Comparison of ENCODE assay signal across 9 cellular contexts in genomic region chr16:71467810-71468209, GRCh38. TPM values are rescaled to one million over a fixed set of nuclear protein-coding genes. Genes with fewer than 3 reads are reported as not detected.
DNase-seq lines count a peak whose midpoint lies in the region; ATAC-seq, FAIRE-seq and TF ChIP-seq lines count a peak whose summit lies in the region.
"Had no signal": no experiment of that assay in that cellular context is flagged by ENCODE, and none has a peak within 500 bp of the region (broad histone marks: within the 10 kb centered on the region; RNA-seq: fewer than 3 reads in every experiment).

No MANE protein-coding gene starts in this region.

- no peak overlapping the region for H3K4me2 ChIP-seq in MM.1S (ENCODE audit: low read depth, low read length)
- H3K4me2 ChIP-seq in HepG2 (ENCODE audit: low read depth, low read length): no peak overlapping the region

- DNase-seq in CD4-positive, alpha-beta T cell: peak; percentile 21 to 55 (median 40)
- peak; percentile 63 for DNase-seq in MM.1S
- DNase-seq in activated effector memory CD4-positive, alpha-beta T cell treated with Interleukin-2 at 50 U/mL for 16 hours: peak; percentile 7
- peak; percentile 37 for DNase-seq in HepG2 (ENCODE audit: low spot score)
- DNase-seq in Peyer's patch: no peak
- no peak for DNase-seq in NCI-H1417 treated with DMSO at 0.1 percent for 48 hours (lab: John Stamatoyannopoulos, UW)

- no TSS peak for BruUV-seq in HepG2 (replicated peaks; lab: Mats Ljungman, UMichigan)

- no peaks in the 10 kb centered on the region for H3K9me3 Mint-ChIP-seq in CD4-positive, alpha-beta T cell

- peaks cover 13% of the 10 kb centered on the region for H3K36me3 Mint-ChIP-seq in CD4-positive, alpha-beta T cell (ENCODE audit: low read depth)

- WGBS in HepG2 (ENCODE audit: low lambda C conversion rate): 59% methylated on average over 9 of the region's 9 CpGs

- H3K9ac ChIP-seq in MM.1S (ENCODE audit: low read length) (no peak overlapping the region), HepG2 (ENCODE audit: insufficient read depth, low read depth, low read length) (no peak overlapping the region)

- TF ChIP-seq POLR2A in HepG2 (IDR thresholded peaks at IDR 0.05; ENCODE audit: insufficient read depth in 1 of 2, low read depth in 2 of 2, low read length in 2 of 2) (no peak), Peyer's patch (IDR thresholded peaks at IDR 0.05) (no peak)

- no peak overlapping the region for H3K27ac Mint-ChIP-seq in CD4-positive, alpha-beta T cell

- no peaks in the 10 kb centered on the region for H3K27me3 ChIP-seq in CD4-positive, alpha-beta T cell (ENCODE audit: control insufficient read depth, insufficient read depth, low read length)
- no peaks in the 10 kb centered on the region for H3K27me3 ChIP-seq in MM.1S (replicated peaks; ENCODE audit: insufficient read depth, low read length)
- no peaks in the 10 kb centered on the region for H3K27me3 ChIP-seq in HepG2 (ENCODE audit: control insufficient read depth in 1 of 2, insufficient read depth in 2 of 2, low read length in 2 of 2)
- no peaks in the 10 kb centered on the region for H3K27me3 ChIP-seq in Peyer's patch

- H3K4me3 ChIP-seq in MM.1S (ENCODE audit: low read length): no peak overlapping the region
- H3K4me3 ChIP-seq in HepG2 (replicated peaks in 1 of 3; ENCODE audit: insufficient read depth in 1 of 3, low read depth in 2 of 3, low read length in 3 of 3): no peak overlapping the region
- H3K4me3 ChIP-seq in Peyer's patch: no peak overlapping the region

- H3K27me3 Mint-ChIP-seq in CD4-positive, alpha-beta T cell: no peaks in the 10 kb centered on the region

- H2AFZ ChIP-seq in MM.1S (ENCODE audit: low read length): no peak overlapping the region
- no peak overlapping the region for H2AFZ ChIP-seq in HepG2 (ENCODE audit: low read length)

- no peak overlapping the region for H3K4me3 Mint-ChIP-seq in CD4-positive, alpha-beta T cell

- TF ChIP-seq RAD21 in HepG2 (CRISPR knock-in tag; IDR thresholded peaks at IDR 0.05): 0 out of 2 replicates have a peak, but pooled peaks have one; percentile 10

- H3K9me2 ChIP-seq in MM.1S (replicated peaks; ENCODE audit: insufficient read depth, low read length): no peaks in the 10 kb centered on the region

- H3K4me1 Mint-ChIP-seq in CD4-positive, alpha-beta T cell (ENCODE audit: low read depth): peaks cover 5% of the 10 kb centered on the region

- H3K79me2 ChIP-seq in MM.1S (ENCODE audit: low read length) (no peaks in the 10 kb centered on the region), HepG2 (ENCODE audit: insufficient read depth, low read length) (no peaks in the 10 kb centered on the region)

- H3K36me3 ChIP-seq in MM.1S (replicated peaks; ENCODE audit: insufficient read depth, low read length) (no peaks in the 10 kb centered on the region), HepG2 (replicated peaks in 1 of 2; ENCODE audit: control insufficient read depth in 1 of 2, insufficient read depth in 2 of 2, low read length in 2 of 2) (no peaks in the 10 kb centered on the region), Peyer's patch (peaks cover 0 to 9% (median 0%) of the 10 kb centered on the region in 3 donors)

- peak; percentile 83 for ATAC-seq in CD4-positive, alpha-beta T cell (ENCODE audit: poor library complexity)
- ATAC-seq in HepG2 (peak; percentile 69), GM19455 (IDR thresholded peaks at IDR 0.05; ENCODE audit: unreplicated experiment) (no peak), GM18519 (IDR thresholded peaks at IDR 0.05; ENCODE audit: low FRiP score, unreplicated experiment) (no peak)

- CTCF ChIA-PET in CD4-positive, alpha-beta T cell (lab: Charles Lee): no interaction called here
- CTCF ChIA-PET in HepG2 (lab: Yijun Ruan, JAX; ENCODE audit: low intra/inter-chr PET ratio, low total read pairs): no interaction called here

- in situ Hi-C loops in HepG2 (cut with HindIII; ENCODE audit: extremely low pct_ligation_motif_present, low pct_unique_long_range_greater_than_20kb): no loop called here

- intact Hi-C loops in CD4-positive, alpha-beta T cell (cut with DNase I, micrococcal nuclease): loop anchor here in 1 of 2 experiments (10.0 kb wide), 1 partner anchor 943 kb away; the partner anchor contains the start of genes COG4 and SF3B3
- intact Hi-C loops in HepG2 (cut with micrococcal nuclease; ENCODE audit: unreplicated experiment): no loop called here

- no peaks in the 10 kb centered on the region for H4K20me1 ChIP-seq in MM.1S (ENCODE audit: insufficient read depth, low read length)
- no peaks in the 10 kb centered on the region for H4K20me1 ChIP-seq in HepG2 (ENCODE audit: insufficient read depth, low read length)

- TF ChIP-seq CTCF in CD4-positive, alpha-beta T cell (IDR thresholded peaks at IDR 0.05): no peak
- TF ChIP-seq CTCF in MM.1S (IDR thresholded peaks at IDR 0.05; ENCODE audit: low read length) (no peak), HepG2 (CRISPR knock-in tag; IDR thresholded peaks at IDR 0.05) (no peak), Peyer's patch (IDR thresholded peaks at IDR 0.05) (no peak)

- POLR2A ChIA-PET in CD4-positive, alpha-beta T cell (lab: Charles Lee): no interaction called here
- POLR2A ChIA-PET in HepG2 (lab: Yijun Ruan, JAX): interaction anchor here (0.6 kb wide), 1 partner anchor 115 kb away, joined by 3 read pairs; no protein-coding TSS in a partner anchor

- TF ChIP-seq EP300 in HepG2 (IDR thresholded peaks at IDR 0.05; ENCODE audit: low read depth in 2 of 2, low read length in 2 of 2) (no peak), HepG2 (CRISPR knock-in tag; IDR thresholded peaks at IDR 0.05; ENCODE audit: borderline replicate concordance) (0 out of 2 replicates have a peak, but pooled peaks have one; percentile 40)

- no peak overlapping the region for H3K27ac ChIP-seq in CD4-positive, alpha-beta T cell (ENCODE audit: low read depth, low read length)
- no peak overlapping the region for H3K27ac ChIP-seq in MM.1S (ENCODE audit: low read length)
- H3K27ac ChIP-seq in HepG2 (ENCODE audit: extremely low read length, insufficient read depth, low read length): no peak overlapping the region
- H3K27ac ChIP-seq in Peyer's patch: no peak overlapping the region

- no peaks in the 10 kb centered on the region for H3K9me3 ChIP-seq in CD4-positive, alpha-beta T cell (ENCODE audit: control insufficient read depth, low read length)
- H3K9me3 ChIP-seq in MM.1S (replicated peaks; ENCODE audit: insufficient read depth, low read length) (no peaks in the 10 kb centered on the region), HepG2 (ENCODE audit: low read length) (no peaks in the 10 kb centered on the region), Peyer's patch (no peaks in the 10 kb centered on the region)

- no peak for FAIRE-seq in HepG2 (lab: Jason Lieb, UNC)

- H3K4me1 ChIP-seq in MM.1S (ENCODE audit: low read length) (no peaks in the 10 kb centered on the region), HepG2 (ENCODE audit: insufficient read depth, low read length) (peaks cover 5% of the 10 kb centered on the region), Peyer's patch (peaks cover 0 to 1% (median 0%) of the 10 kb centered on the region in 4 donors)

- no peaks in the 10 kb centered on the region for H3F3A ChIP-seq in MM.1S (ENCODE audit: insufficient read depth, low read length)

RNA-seq across cellular contexts. Expression of gene ZNF23, which starts 5.8 kb away (rescaled TPM):
- 1 to 10 TPM; 7.0 to 8.4 TPM for total RNA-seq in CD4-positive, alpha-beta T cell
- total RNA-seq in HepG2 (2016; rRNA removed; fragmentation: Illumina TruSeq; extraction: Trizol) (12.2 and 14.0 TPM in 2 replicates), Peyer's patch (10 to 100 TPM in 2 of 4 donors, 1 to 10 TPM in 2; 4.4 to 28.9 (median 9.5) TPM)
- total RNA-seq in HepG2 (2016; cell fraction: cytosol; rRNA removed; fragmentation: Illumina TruSeq; extraction: Trizol; ENCODE audit: low read depth): 3.5 and 3.6 TPM in 2 replicates
- 13.3 and 16.5 TPM in 2 replicates for total RNA-seq in HepG2 (2016; cell fraction: insoluble cytoplasmic fraction; rRNA removed; fragmentation: Illumina TruSeq; extraction: Trizol)
- 10.1 and 11.2 TPM in 2 replicates for total RNA-seq in HepG2 (2016; cell fraction: membrane; rRNA removed; fragmentation: Illumina TruSeq; extraction: Trizol)
- total RNA-seq in HepG2 (2016; cell fraction: nucleus; rRNA removed; fragmentation: Illumina TruSeq; extraction: Trizol): 10.9 and 15.4 TPM in 2 replicates
- 8.6 and 9.0 TPM in 2 replicates for polyA plus RNA-seq in HepG2 (2011; rRNA removed)
- 4.5 and 5.9 TPM in 2 replicates for polyA plus RNA-seq in HepG2 (2011; cell fraction: cytosol; rRNA removed)
- polyA plus RNA-seq in HepG2 (2011; cell fraction: nucleus; rRNA removed): 20.0 and 26.0 TPM in 2 replicates
- 9.4 and 12.6 TPM in 2 replicates for polyA plus RNA-seq in HepG2 (2012)
- polyA plus RNA-seq in HepG2 (2016; cell fraction: cytosol; fragmentation: Illumina TruSeq; extraction: Trizol; ENCODE audit: low read depth): 3.0 and 4.3 TPM in 2 replicates
- polyA plus RNA-seq in HepG2 (2016; cell fraction: insoluble cytoplasmic fraction; fragmentation: Illumina TruSeq; extraction: Trizol; ENCODE audit: low read depth): 13.3 and 14.9 TPM in 2 replicates
- 6.6 and 7.5 TPM in 2 replicates for polyA plus RNA-seq in HepG2 (2016; cell fraction: membrane; fragmentation: Illumina TruSeq; extraction: Trizol; ENCODE audit: low read depth)
- 23.3 and 26.4 TPM in 2 replicates for polyA plus RNA-seq in HepG2 (2016; cell fraction: nucleus; fragmentation: Illumina TruSeq; extraction: Trizol; ENCODE audit: insufficient read depth, low read depth)
- polyA minus RNA-seq in HepG2 (2011; rRNA and poly(A)+ RNA removed; ENCODE audit: low replicate concordance): 3.7 and 8.1 TPM in 2 replicates
- 2.6 and 3.8 TPM in 2 replicates for polyA minus RNA-seq in HepG2 (2011; cell fraction: cytosol; rRNA and poly(A)+ RNA removed)
- 14.2 and 15.2 TPM in 2 replicates for polyA minus RNA-seq in HepG2 (2011; cell fraction: nucleus; rRNA and poly(A)+ RNA removed)

RNA-seq across cellular contexts. Expression of gene ZNF19, which starts 21.3 kb away (rescaled TPM):
- 1 to 10 TPM; 4.6 to 6.4 TPM for total RNA-seq in CD4-positive, alpha-beta T cell
- 4.6 and 5.8 TPM in 2 replicates for total RNA-seq in HepG2 (2016; rRNA removed; fragmentation: Illumina TruSeq; extraction: Trizol)
- total RNA-seq in HepG2 (2016; cell fraction: cytosol; rRNA removed; fragmentation: Illumina TruSeq; extraction: Trizol; ENCODE audit: low read depth): 2.1 and 4.1 TPM in 2 replicates
- 4.1 and 5.9 TPM in 2 replicates for total RNA-seq in HepG2 (2016; cell fraction: insoluble cytoplasmic fraction; rRNA removed; fragmentation: Illumina TruSeq; extraction: Trizol)
- 5.0 and 5.7 TPM in 2 replicates for total RNA-seq in HepG2 (2016; cell fraction: membrane; rRNA removed; fragmentation: Illumina TruSeq; extraction: Trizol)
- 9.4 and 10.8 TPM in 2 replicates for total RNA-seq in HepG2 (2016; cell fraction: nucleus; rRNA removed; fragmentation: Illumina TruSeq; extraction: Trizol)
- 3.2 and 3.7 TPM in 2 replicates for polyA plus RNA-seq in HepG2 (2011; rRNA removed)
- polyA plus RNA-seq in HepG2 (2011; cell fraction: cytosol; rRNA removed): 1.4 and 1.9 TPM in 2 replicates
- polyA plus RNA-seq in HepG2 (2011; cell fraction: nucleus; rRNA removed): 6.9 and 16.9 TPM in 2 replicates
- polyA plus RNA-seq in HepG2 (2012): 3.5 and 3.9 TPM in 2 replicates
- polyA plus RNA-seq in HepG2 (2016; cell fraction: cytosol; fragmentation: Illumina TruSeq; extraction: Trizol; ENCODE audit: low read depth): 0.70 and 0.83 TPM in 2 replicates
- polyA plus RNA-seq in HepG2 (2016; cell fraction: insoluble cytoplasmic fraction; fragmentation: Illumina TruSeq; extraction: Trizol; ENCODE audit: low read depth): 2.9 and 3.0 TPM in 2 replicates
- polyA plus RNA-seq in HepG2 (2016; cell fraction: membrane; fragmentation: Illumina TruSeq; extraction: Trizol; ENCODE audit: low read depth): 1.4 and 1.8 TPM in 2 replicates
- 5.9 and 7.3 TPM in 2 replicates for polyA plus RNA-seq in HepG2 (2016; cell fraction: nucleus; fragmentation: Illumina TruSeq; extraction: Trizol; ENCODE audit: insufficient read depth, low read depth)
- polyA minus RNA-seq in HepG2 (2011; rRNA and poly(A)+ RNA removed; ENCODE audit: low replicate concordance): 2.3 and 5.0 TPM in 2 replicates
- polyA minus RNA-seq in HepG2 (2011; cell fraction: cytosol; rRNA and poly(A)+ RNA removed): 2.3 and 2.4 TPM in 2 replicates
- polyA minus RNA-seq in HepG2 (2011; cell fraction: nucleus; rRNA and poly(A)+ RNA removed): 20.5 and 25.0 TPM in 2 replicates
- 10 to 100 TPM in 2 of 4 donors, 1 to 10 TPM in 2; 4.4 to 14.9 (median 10.1) TPM for total RNA-seq in Peyer's patch

RNA-seq across cellular contexts. Expression of gene TLE7, which starts 26.0 kb away (rescaled TPM):
- total RNA-seq in CD4-positive, alpha-beta T cell: not detected
- total RNA-seq in HepG2 (2016; rRNA removed; fragmentation: Illumina TruSeq; extraction: Trizol): not detected in 2 replicates
- not detected in 2 replicates for total RNA-seq in HepG2 (2016; cell fraction: cytosol; rRNA removed; fragmentation: Illumina TruSeq; extraction: Trizol; ENCODE audit: low read depth)
- total RNA-seq in HepG2 (2016; cell fraction: insoluble cytoplasmic fraction; rRNA removed; fragmentation: Illumina TruSeq; extraction: Trizol): not detected in 2 replicates
- total RNA-seq in HepG2 (2016; cell fraction: membrane; rRNA removed; fragmentation: Illumina TruSeq; extraction: Trizol): not detected in 2 replicates
- total RNA-seq in HepG2 (2016; cell fraction: nucleus; rRNA removed; fragmentation: Illumina TruSeq; extraction: Trizol): not detected in 2 replicates
- not detected in 2 replicates for polyA plus RNA-seq in HepG2 (2011; rRNA removed)
- not detected in 2 replicates for polyA plus RNA-seq in HepG2 (2011; cell fraction: cytosol; rRNA removed)
- 0.10 TPM in 1 of 2 replicates, not detected in the other for polyA plus RNA-seq in HepG2 (2011; cell fraction: nucleus; rRNA removed)
- not detected in 2 replicates for polyA plus RNA-seq in HepG2 (2012)
- polyA plus RNA-seq in HepG2 (2016; cell fraction: cytosol; fragmentation: Illumina TruSeq; extraction: Trizol; ENCODE audit: low read depth): not detected in 2 replicates
- polyA plus RNA-seq in HepG2 (2016; cell fraction: insoluble cytoplasmic fraction; fragmentation: Illumina TruSeq; extraction: Trizol; ENCODE audit: low read depth): not detected in 2 replicates
- polyA plus RNA-seq in HepG2 (2016; cell fraction: membrane; fragmentation: Illumina TruSeq; extraction: Trizol; ENCODE audit: low read depth): not detected in 2 replicates
- not detected in 2 replicates for polyA plus RNA-seq in HepG2 (2016; cell fraction: nucleus; fragmentation: Illumina TruSeq; extraction: Trizol; ENCODE audit: insufficient read depth, low read depth)
- not detected in 2 replicates for polyA minus RNA-seq in HepG2 (2011; rRNA and poly(A)+ RNA removed; ENCODE audit: low replicate concordance)
- polyA minus RNA-seq in HepG2 (2011; cell fraction: cytosol; rRNA and poly(A)+ RNA removed): not detected in 2 replicates
- polyA minus RNA-seq in HepG2 (2011; cell fraction: nucleus; rRNA and poly(A)+ RNA removed): not detected in 2 replicates
- not detected for total RNA-seq in Peyer's patch
- total RNA-seq: mononuclear cell had no signal

RNA-seq across cellular contexts. Expression of gene CHST4, which starts 58.4 kb away (rescaled TPM):
- not detected for total RNA-seq in CD4-positive, alpha-beta T cell
- total RNA-seq in HepG2 (2016; rRNA removed; fragmentation: Illumina TruSeq; extraction: Trizol) (not detected in 2 replicates), Peyer's patch (not detected)
- total RNA-seq in HepG2 (2016; cell fraction: cytosol; rRNA removed; fragmentation: Illumina TruSeq; extraction: Trizol; ENCODE audit: low read depth): not detected in 2 replicates
- total RNA-seq in HepG2 (2016; cell fraction: insoluble cytoplasmic fraction; rRNA removed; fragmentation: Illumina TruSeq; extraction: Trizol): not detected in 2 replicates
- not detected in 2 replicates for total RNA-seq in HepG2 (2016; cell fraction: membrane; rRNA removed; fragmentation: Illumina TruSeq; extraction: Trizol)
- total RNA-seq in HepG2 (2016; cell fraction: nucleus; rRNA removed; fragmentation: Illumina TruSeq; extraction: Trizol): not detected in 2 replicates
- not detected in 2 replicates for polyA plus RNA-seq in HepG2 (2011; rRNA removed)
- not detected in 2 replicates for polyA plus RNA-seq in HepG2 (2011; cell fraction: cytosol; rRNA removed)
- not detected in 2 replicates for polyA plus RNA-seq in HepG2 (2011; cell fraction: nucleus; rRNA removed)
- polyA plus RNA-seq in HepG2 (2012): not detected in 2 replicates
- polyA plus RNA-seq in HepG2 (2016; cell fraction: cytosol; fragmentation: Illumina TruSeq; extraction: Trizol; ENCODE audit: low read depth): not detected in 2 replicates
- polyA plus RNA-seq in HepG2 (2016; cell fraction: insoluble cytoplasmic fraction; fragmentation: Illumina TruSeq; extraction: Trizol; ENCODE audit: low read depth): not detected in 2 replicates
- not detected in 2 replicates for polyA plus RNA-seq in HepG2 (2016; cell fraction: membrane; fragmentation: Illumina TruSeq; extraction: Trizol; ENCODE audit: low read depth)
- polyA plus RNA-seq in HepG2 (2016; cell fraction: nucleus; fragmentation: Illumina TruSeq; extraction: Trizol; ENCODE audit: insufficient read depth, low read depth): not detected in 2 replicates
- not detected in 2 replicates for polyA minus RNA-seq in HepG2 (2011; rRNA and poly(A)+ RNA removed; ENCODE audit: low replicate concordance)
- polyA minus RNA-seq in HepG2 (2011; cell fraction: cytosol; rRNA and poly(A)+ RNA removed): not detected in 2 replicates
- polyA minus RNA-seq in HepG2 (2011; cell fraction: nucleus; rRNA and poly(A)+ RNA removed): not detected in 2 replicates
- total RNA-seq: mononuclear cell had no signal

Comparison
In these comparisons a context has a peak if more than half of its experiments do, and no peak if none do; other contexts are left out.
1. ATAC-seq: peak in CD4-positive, alpha-beta T cell (single experiment) and HepG2 (single experiment); none in GM19455 (single experiment) and GM18519 (single experiment).
2. DNase-seq: peak in CD4-positive, alpha-beta T cell (10 of 10), MM.1S (single experiment), activated effector memory CD4-positive, alpha-beta T cell treated with Interleukin-2 at 50 U/mL for 16 hours (single experiment) and HepG2 (single experiment); none in Peyer's patch (0 of 3) and NCI-H1417 treated with DMSO at 0.1 percent for 48 hours (single experiment).